In the genomic region with DNA sequence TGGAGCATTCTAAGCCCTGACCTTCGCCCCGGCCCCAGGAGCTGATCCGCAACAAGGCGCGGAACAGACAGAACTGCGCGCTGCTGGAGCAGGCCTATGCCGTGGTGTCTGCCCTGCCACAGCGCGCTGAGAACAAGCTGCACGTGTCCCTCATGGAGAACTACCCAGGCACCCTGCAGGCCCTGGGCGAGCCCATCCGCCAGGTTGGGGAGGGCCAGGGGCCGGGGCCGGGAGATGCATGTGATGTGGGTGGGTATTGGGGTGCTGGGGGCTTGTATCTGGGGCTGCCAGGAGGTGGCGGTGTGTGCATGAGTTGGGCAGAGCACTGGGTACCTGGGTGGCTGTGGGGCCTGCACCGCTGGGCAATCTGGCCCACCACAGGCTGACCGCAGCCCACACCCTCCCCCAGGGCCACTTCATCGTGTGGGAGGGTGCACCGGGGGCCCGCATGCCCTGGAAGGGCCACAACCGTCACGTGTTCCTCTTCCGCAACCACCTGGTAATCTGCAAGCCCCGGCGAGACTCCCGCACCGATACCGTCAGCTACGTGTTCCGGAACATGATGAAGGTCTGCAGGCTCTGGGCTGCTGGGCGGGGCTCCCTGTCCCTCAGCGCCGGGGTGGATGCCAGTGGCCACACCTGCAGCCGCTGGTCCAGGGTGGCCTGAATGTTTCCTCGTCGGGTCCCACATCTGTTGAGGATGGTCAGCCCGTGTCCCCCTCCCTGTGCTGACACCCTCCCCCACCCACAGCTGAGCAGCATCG, we compare ENCODE assay signal across 11 cellular contexts.
DNase-seq lines count a peak whose midpoint lies in the region; ATAC-seq, FAIRE-seq and TF ChIP-seq lines count a peak whose summit lies in the region.
"Had no signal": no experiment of that assay in that cellular context is flagged by ENCODE, and none has a peak within 500 bp of the region (broad histone marks: within the 10 kb centered on the region; RNA-seq: fewer than 3 reads in every experiment).

No MANE protein-coding gene starts in this region.

- intact Hi-C loops in HCT116 (cut with micrococcal nuclease) (loop anchor here (5.0 kb wide), 1 partner anchor 116 kb away; a partner anchor contains a TSS), natural killer cell (cut with micrococcal nuclease) (no loop called here), esophagus muscularis mucosa (cut with DNase I) (no loop called here)

- H3K79me2 ChIP-seq in HCT116 (ENCODE audit: insufficient read depth, low read length) = no peaks in the 10 kb centered on the region

- WGBS in esophagus muscularis mucosa = 92% methylated on average over 22 of the region's 39 CpGs

- CTCF ChIA-PET in HCT116 (lab: Charles Lee) = no interaction called here

- TF ChIP-seq POLR2A in HCT116 (IDR thresholded peaks at IDR 0.05; ENCODE audit: borderline replicate concordance, extremely low read depth, insufficient read depth, insufficient read length) = no peak
- no peak for TF ChIP-seq POLR2A in esophagus muscularis mucosa (IDR thresholded peaks at IDR 0.05; ENCODE audit: low read depth)
- no peak for TF ChIP-seq POLR2A in GM12891 (IDR thresholded peaks at IDR 0.05; ENCODE audit: low read depth, low read length)

- H3K27me3 ChIP-seq in HCT116 (ENCODE audit: insufficient read depth, low read length) (no peaks in the 10 kb centered on the region), esophagus muscularis mucosa (no peaks in the 10 kb centered on the region)
- H3K27me3 ChIP-seq: SJSA1 had no signal

- RAD21 ChIA-PET in HCT116 (lab: Charles Lee; ENCODE audit: low non-redundant PET in 1 of 2, low total read pairs in 2 of 2, uncharacterized antibody in 2 of 2, unreplicated experiment in 2 of 2) = no interaction called here

- no peak overlapping the region for H2AFZ ChIP-seq in HCT116 (ENCODE audit: low read depth, low read length, poor library complexity, severe bottlenecking)

- no peaks in the 10 kb centered on the region for H3K27me3 Mint-ChIP-seq in brain
- no peaks in the 10 kb centered on the region for H3K27me3 Mint-ChIP-seq in natural killer cell (ENCODE audit: low read depth in 2 of 2)

- H3K36me3 Mint-ChIP-seq in brain = peaks cover 20% of the 10 kb centered on the region
- H3K36me3 Mint-ChIP-seq in natural killer cell = no peaks in the 10 kb centered on the region

- H3K9me3 ChIP-seq in HCT116 (ENCODE audit: control insufficient read depth in 1 of 2, insufficient read depth in 1 of 2, low read depth in 1 of 2, low read length in 2 of 2) = peaks cover 0 to 7% of the 10 kb centered on the region in 2 experiments; a peak in 1 of 4 replicates
- peaks cover 0 to 11% (median 4%) of the 10 kb centered on the region in 4 donors for H3K9me3 ChIP-seq in esophagus muscularis mucosa
- H3K9me3 ChIP-seq: prostate gland had no signal

- peak; percentile 72 for TF ChIP-seq RAD21 in HCT116 (IDR thresholded peaks at IDR 0.05; ENCODE audit: low read depth)

- TF ChIP-seq CTCF in HCT116 (IDR thresholded peaks at IDR 0.05 in 2 of 3, conservative IDR thresholded peaks at IDR 0.05 in 1 of 3; ENCODE audit: borderline replicate concordance in 1 of 3, insufficient read depth in 1 of 3, low read depth in 2 of 3, low read length in 2 of 3) (peak; percentile 27 to 50 (median 45); a peak in 4 of 6 replicates), brain (conservative IDR thresholded peaks at IDR 0.05) (peak; percentile 19 to 52), natural killer cell (IDR thresholded peaks at IDR 0.05) (no peak), esophagus muscularis mucosa (IDR thresholded peaks at IDR 0.05) (peak in 1 of 3 experiments; percentile 14)

- POLR2A ChIA-PET in HCT116 (lab: Charles Lee) = no interaction called here

- DNase-seq in CMK (ENCODE audit: low read depth) (peak; percentile 66), HCT116 (ENCODE audit: low read depth, low spot score) (no peak), natural killer cell (peak; percentile 12), esophagus muscularis mucosa (ENCODE audit: extremely low spot score) (no peak), GM12891 (ENCODE audit: insufficient read length, low spot score) (no peak), KG1 (lab: John Stamatoyannopoulos, UW) (no peak), NCI-H1436 treated with DMSO at 0.1 percent for 48 hours (lab: John Stamatoyannopoulos, UW) (no peak)
- DNase-seq: KBM-7 had no signal

- H4K20me1 ChIP-seq in HCT116 (ENCODE audit: insufficient read depth) = no peaks in the 10 kb centered on the region

- peak; percentile 80 for ATAC-seq in HCT116
- ATAC-seq in natural killer cell = no peak

- H3K27ac Mint-ChIP-seq in brain (no peak overlapping the region), natural killer cell (no peak overlapping the region)

- no peak overlapping the region for H3K9ac ChIP-seq in HCT116 (ENCODE audit: low read length)

- H3K9me2 ChIP-seq in HCT116 (ENCODE audit: insufficient read depth) = no peaks in the 10 kb centered on the region

- no peak for FAIRE-seq in GM12891 (lab: Jason Lieb, UNC)

- H3K9me3 Mint-ChIP-seq in brain (no peaks in the 10 kb centered on the region), natural killer cell (no peaks in the 10 kb centered on the region)

- H3K4me2 ChIP-seq in HCT116 (ENCODE audit: low read length) = no peak overlapping the region

- H3K27ac ChIP-seq in HCT116 (ENCODE audit: low read depth, low read length) (no peak overlapping the region), esophagus muscularis mucosa (replicated peaks in 1 of 4) (no peak overlapping the region)
- H3K27ac ChIP-seq: prostate gland, SJSA1 had no signal

- no peak for TF ChIP-seq EP300 in esophagus muscularis mucosa (IDR thresholded peaks at IDR 0.05)

- BruUV-seq in HCT116 (replicated peaks; lab: Mats Ljungman, UMichigan) = no TSS peak

- H3K4me1 ChIP-seq in HCT116 (ENCODE audit: control insufficient read depth in 1 of 2, insufficient read depth in 2 of 2, low read length in 2 of 2) = peaks cover 0 to 10% of the 10 kb centered on the region in 2 experiments; a peak in 1 of 4 replicates
- H3K4me1 ChIP-seq in esophagus muscularis mucosa = no peaks in the 10 kb centered on the region
- H3K4me1 ChIP-seq: prostate gland, SJSA1 had no signal

- no peaks in the 10 kb centered on the region for H3K4me1 Mint-ChIP-seq in brain
- H3K4me1 Mint-ChIP-seq in natural killer cell = no peaks in the 10 kb centered on the region

- no peak overlapping the region for H3K4me3 ChIP-seq in HCT116 (replicated peaks in 1 of 2; ENCODE audit: low read depth in 1 of 2, low read length in 2 of 2)
- no peak overlapping the region for H3K4me3 ChIP-seq in esophagus muscularis mucosa
- H3K4me3 ChIP-seq: prostate gland, SJSA1 had no signal

- H3K36me3 ChIP-seq in HCT116 (ENCODE audit: control insufficient read depth in 1 of 2, insufficient read depth in 2 of 2, low read length in 2 of 2) (no peaks in the 10 kb centered on the region; a peak in 1 of 4 replicates), esophagus muscularis mucosa (peaks cover 0 to 67% (median 12%) of the 10 kb centered on the region in 4 donors)
- H3K36me3 ChIP-seq: prostate gland, SJSA1 had no signal

- no peak overlapping the region for H3K4me3 Mint-ChIP-seq in brain
- H3K4me3 Mint-ChIP-seq in natural killer cell = no peak overlapping the region

TF ChIP-seq in HCT116, 20 proteins besides CTCF, POLR2A, EP300 and RAD21 (continues in another document):
- TF ChIP-seq SIN3A (IDR thresholded peaks at IDR 0.05; ENCODE audit: low read depth) = no peak
- no peak for TF ChIP-seq JUND (IDR thresholded peaks at IDR 0.05)
- TF ChIP-seq POLR2AphosphoS5 (IDR thresholded peaks at IDR 0.05; ENCODE audit: low read depth, low read length) = no peak
- no peak for TF ChIP-seq CBX3 (IDR thresholded peaks at IDR 0.05; ENCODE audit: low read depth)
- TF ChIP-seq TCF7L2 (IDR thresholded peaks at IDR 0.05; ENCODE audit: borderline replicate concordance, extremely low read depth, insufficient read depth, insufficient read length) = no peak
- no peak for TF ChIP-seq CEBPB (IDR thresholded peaks at IDR 0.05; ENCODE audit: low read depth)
- no peak for TF ChIP-seq SRF (IDR thresholded peaks at IDR 0.05; ENCODE audit: low read depth)
- TF ChIP-seq EZH2phosphoT487 (IDR thresholded peaks at IDR 0.05; ENCODE audit: borderline replicate concordance) = no peak

TF ChIP-seq in GM12891, 5 proteins besides CTCF, POLR2A, EP300 and RAD21:
- no peak for TF ChIP-seq SPI1 (IDR thresholded peaks at IDR 0.05; ENCODE audit: low read depth, low read length)
TF ChIP-seq in GM12891: peak in this region for 0.

Comparison
In these comparisons a context has a peak if more than half of its experiments do, and no peak if none do; other contexts are left out.
1. DNase-seq: peak in CMK (single experiment) and natural killer cell (single experiment); none in HCT116 (single experiment), esophagus muscularis mucosa (single experiment), GM12891 (single experiment), KG1 (single experiment) and NCI-H1436 treated with DMSO at 0.1 percent for 48 hours (single experiment).